In genomic region chr1:8847990-8848389, GRCh38 we compare ENCODE assay signal across 10 cellular contexts. TPM values are rescaled to one million over a fixed set of nuclear protein-coding genes. Genes with fewer than 3 reads are reported as not detected.
DNase-seq lines count a peak whose midpoint lies in the region; ATAC-seq and TF ChIP-seq lines count a peak whose summit lies in the region.
"Had no signal": no experiment of that assay in that cellular context is flagged by ENCODE, and none has a peak within 500 bp of the region (broad histone marks: within the 10 kb centered on the region; RNA-seq: fewer than 3 reads in every experiment).

No MANE protein-coding gene starts in this region.

- no peak overlapping the region for H2AFZ ChIP-seq in neuronal stem cell (ENCODE audit: low read length)

- H3K36me3 ChIP-seq in colonic mucosa (no peaks in the 10 kb centered on the region), neuronal stem cell (replicated peaks in 1 of 2; ENCODE audit: control insufficient read depth in 2 of 2, insufficient read depth in 2 of 2, low read length in 2 of 2) (no peaks in the 10 kb centered on the region)

- no peak overlapping the region for H3K4ac ChIP-seq in neuronal stem cell (ENCODE audit: low read length)

- no peak overlapping the region for H4K8ac ChIP-seq in neuronal stem cell (ENCODE audit: low read depth, low read length)

- H3K14ac ChIP-seq in neuronal stem cell (ENCODE audit: low read length), result no peak overlapping the region

- H2BK120ac ChIP-seq in neuronal stem cell (ENCODE audit: low read depth, low read length), result no peak overlapping the region

- WGBS in neuronal stem cell (ENCODE audit: extremely low coverage in 2 of 2, insufficient read length in 2 of 2, insufficient replicate concordance in 1 of 2), 2 donors, result no CpG with 5 or more reads among the region's 5 CpGs

- no peak overlapping the region for H3K4me2 ChIP-seq in neuronal stem cell (ENCODE audit: insufficient read depth, low read length, poor library complexity, severe bottlenecking)

- peak overlapping the region; percentile 14 for H2BK5ac ChIP-seq in neuronal stem cell (ENCODE audit: low read length)

- H3K4me1 ChIP-seq in colonic mucosa (no peaks in the 10 kb centered on the region), neuronal stem cell (ENCODE audit: control insufficient read depth in 2 of 2, insufficient read depth in 1 of 2, low read depth in 1 of 2, low read length in 2 of 2) (peaks cover 0 to 4% of the 10 kb centered on the region in 2 donors)

- H3K9me3 ChIP-seq in colonic mucosa (no peaks in the 10 kb centered on the region), neuronal stem cell (replicated peaks in 1 of 2; ENCODE audit: control insufficient read depth in 2 of 2, insufficient read depth in 1 of 2, low read depth in 1 of 2, low read length in 2 of 2) (no peaks in the 10 kb centered on the region)

- H3K4me3 ChIP-seq in colonic mucosa (no peak overlapping the region), neuronal stem cell (ENCODE audit: low read length in 2 of 2) (no peak overlapping the region)

- H3K23ac ChIP-seq in neuronal stem cell (ENCODE audit: low read depth, low read length, poor library complexity), result no peak overlapping the region

- H3K79me1 ChIP-seq in neuronal stem cell (ENCODE audit: low read depth, low read length), result no peaks in the 10 kb centered on the region

- no peaks in the 10 kb centered on the region for H3K27me3 ChIP-seq in colonic mucosa
- no peaks in the 10 kb centered on the region for H3K27me3 ChIP-seq in neuronal stem cell (ENCODE audit: control insufficient read depth in 3 of 3, insufficient read depth in 3 of 3, low read depth in 1 of 3, low read length in 3 of 3)

- H2AK5ac ChIP-seq in neuronal stem cell (ENCODE audit: low read depth, low read length), result no peak overlapping the region

- no peak for TF ChIP-seq CTCF in colonic mucosa (IDR thresholded peaks at IDR 0.05)

- intact Hi-C loops in colonic mucosa (cut with DNase I), result loop anchor here (2.0 to 10.0 kb wide), 2 partner anchors 133 to 287 kb away; no protein-coding TSS in a partner anchor

- no peak overlapping the region for H3K18ac ChIP-seq in neuronal stem cell (ENCODE audit: low read length)

- ATAC-seq in HG02840 (IDR thresholded peaks at IDR 0.05; ENCODE audit: low FRiP score, unreplicated experiment) (no peak), GM18907 (IDR thresholded peaks at IDR 0.05; ENCODE audit: unreplicated experiment) (no peak), GM18498 (IDR thresholded peaks at IDR 0.05; ENCODE audit: unreplicated experiment) (no peak)

- H2BK12ac ChIP-seq in neuronal stem cell (ENCODE audit: low read length), result no peak overlapping the region

- no peak overlapping the region for H4K91ac ChIP-seq in neuronal stem cell (ENCODE audit: low read depth, low read length, poor library complexity)

- no peak overlapping the region for H2BK15ac ChIP-seq in neuronal stem cell (ENCODE audit: low read length)

- H3K9ac ChIP-seq in colonic mucosa (ENCODE audit: low read depth in 2 of 2, low read length in 2 of 2) (peak overlapping the region; percentile 14 to 27), neuronal stem cell (ENCODE audit: low read depth, low read length, poor library complexity) (no peak overlapping the region)

- H3K27ac ChIP-seq in colonic mucosa (no peak overlapping the region), neuronal stem cell (replicated peaks; ENCODE audit: low read length) (no peak overlapping the region)

- DNase-seq in DMS79 (lab: John Stamatoyannopoulos, UW) (peak; percentile 81), NCI-H2029 (lab: John Stamatoyannopoulos, UW) (peak; percentile 66), colonic mucosa (peak; percentile 65), neuronal stem cell (ENCODE audit: low spot score) (no peak), LoVo (ENCODE audit: low spot score) (no peak)
- DNase-seq: CD4-positive, CD25-positive, alpha-beta regulatory T cell; effector memory CD4-positive, alpha-beta T cell had no signal

RNA-seq across cellular contexts. Expression of gene ENO1, which starts 30.5 kb away (rescaled TPM):
- 1,000 to 10,000 TPM in 1 of 2 donors, 100 to 1,000 TPM in 1; 982 to 1,067 TPM for total RNA-seq in colonic mucosa
- polyA plus RNA-seq in neuronal stem cell (2013, experiment 1 of 2), result 492 TPM
- 487 TPM for polyA plus RNA-seq in neuronal stem cell (2013, experiment 2 of 2)

RNA-seq across cellular contexts. Expression of gene RERE, which starts 30.6 kb away (rescaled TPM):
- total RNA-seq in colonic mucosa, result 100 to 1,000 TPM in 1 of 2 donors, 10 to 100 TPM in 1; 96.0 to 105 TPM
- 36.6 TPM for polyA plus RNA-seq in neuronal stem cell (2013, experiment 1 of 2)
- 38.4 TPM for polyA plus RNA-seq in neuronal stem cell (2013, experiment 2 of 2)

Comparison
In these comparisons a context has a peak if more than half of its experiments do, and no peak if none do; other contexts are left out.
1. DNase-seq: peak in DMS79 (single experiment), NCI-H2029 (single experiment) and colonic mucosa (single experiment); none in neuronal stem cell (single experiment) and LoVo (single experiment).